9 cellular contexts compared by ENCODE assay signal in the genomic region with DNA sequence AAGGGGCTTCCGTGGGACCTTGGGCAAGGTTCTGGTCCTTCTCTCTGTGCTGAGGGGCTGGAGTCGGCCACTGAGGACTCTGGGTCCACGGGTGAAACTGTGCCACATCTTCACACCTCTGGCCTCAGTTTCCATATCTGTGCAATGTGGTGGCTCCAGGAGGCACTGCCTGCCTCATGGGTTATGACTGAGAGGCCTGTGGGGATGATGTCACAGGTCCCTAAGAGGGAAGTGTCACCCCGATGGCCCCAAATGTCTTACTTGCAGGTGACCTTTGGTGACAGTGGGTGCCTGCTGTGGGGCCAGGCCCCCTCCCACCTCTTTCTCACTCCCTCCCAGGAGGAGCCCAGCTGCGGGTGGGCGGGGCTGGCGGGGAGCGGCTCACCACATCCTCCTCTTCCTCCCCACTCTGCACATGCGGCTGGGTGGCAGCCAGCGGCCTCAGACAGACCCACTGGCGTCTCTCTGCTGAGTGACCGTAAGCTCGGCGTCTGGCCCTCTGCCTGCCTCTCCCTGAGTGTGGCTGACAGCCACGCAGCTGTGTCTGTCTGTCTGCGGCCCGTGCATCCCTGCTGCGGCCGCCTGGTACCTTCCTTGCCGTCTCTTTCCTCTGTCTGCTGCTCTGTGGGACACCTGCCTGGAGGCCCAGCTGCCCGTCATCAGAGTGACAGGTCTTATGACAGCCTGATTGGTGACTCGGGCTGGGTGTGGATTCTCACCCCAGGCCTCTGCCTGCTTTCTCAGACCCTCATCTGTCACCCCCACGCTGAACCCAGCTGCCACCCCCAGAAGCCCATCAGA. TPM values are rescaled to one million over a fixed set of nuclear protein-coding genes. Genes with fewer than 3 reads are reported as not detected.
A peak's percentile ranks its signal among the peaks of the same experiment; 100 is the strongest.
DNase-seq lines count a peak whose midpoint lies in the region; ATAC-seq and TF ChIP-seq lines count a peak whose summit lies in the region.
"Had no signal": no experiment of that assay in that cellular context is flagged by ENCODE, and none has a peak within 500 bp of the region (broad histone marks: within the 10 kb centered on the region; RNA-seq: fewer than 3 reads in every experiment).

A gene (plus strand): TSS at position 407 of the 801 bp plus-strand sequence. CDS start 27,898 bp downstream, outside the sequence.

- peak within 1 kb of the TSS; percentile 48; the same call in 1 of the 2 replicates for H3K9ac ChIP-seq in IMR-90 (ENCODE audit: low read depth, low read length)

- POLR2A ChIA-PET in IMR-90 (lab: Charles Lee; ENCODE audit: unreplicated experiment): no interaction called here

- peak within 1 kb of the TSS; percentile 29; the same call in 1 of the 2 replicates for H3K56ac ChIP-seq in IMR-90 (ENCODE audit: extremely low read depth, insufficient read depth, low read length)

- H3K79me2 ChIP-seq in DOHH2 (ENCODE audit: control insufficient read depth, low read length): peaks cover 41% of the 10 kb centered on the region

- intact Hi-C loops in IMR-90 (cut with micrococcal nuclease): no loop called here
- intact Hi-C loops in mucosa of descending colon (cut with DNase I, micrococcal nuclease): no loop called here

- no peaks in the 10 kb centered on the region for H3K9me2 ChIP-seq in DOHH2 (replicated peaks; ENCODE audit: control insufficient read depth, low read length)

- no peak for TF ChIP-seq POLR2A in IMR-90 (IDR thresholded peaks at IDR 0.05; ENCODE audit: low read depth, low read length)

- ATAC-seq in GM21423 (IDR thresholded peaks at IDR 0.05; ENCODE audit: unreplicated experiment): peak; percentile 51
- ATAC-seq in IMR-90 (ENCODE audit: low read depth): peak; percentile 82
- peak; percentile 86 for ATAC-seq in mucosa of descending colon

- H3K27ac ChIP-seq in DOHH2 (ENCODE audit: low read depth, low read length) (peak within 1 kb of the TSS; percentile 93), IMR-90 (ENCODE audit: insufficient read depth, low read length) (peak within 1 kb of the TSS; percentile 8)
- H3K27ac ChIP-seq: SK-N-MC had no signal

- H3K4me1 ChIP-seq in DOHH2 (ENCODE audit: control insufficient read depth, low read length): peaks cover 99% of the 10 kb centered on the region
- peaks cover 17% of the 10 kb centered on the region for H3K4me1 ChIP-seq in IMR-90 (ENCODE audit: control insufficient read depth, insufficient read depth, low read length)
- H3K4me1 ChIP-seq in mucosa of descending colon (ENCODE audit: low read depth): no peaks in the 10 kb centered on the region

- 0% methylated on average over 10 of the region's 23 CpGs; no CpG with 5 or more reads in 1 of the 2 experiments for WGBS in IMR-90 (ENCODE audit: extremely low coverage in 2 of 2, insufficient read length in 1 of 2), 2 experiments

- DNase-seq in IMR-90 (peak; percentile 61), T1000 (lab: John Stamatoyannopoulos, UW) (peak; percentile 30), astrocyte of the cerebellum (ENCODE audit: low read depth) (peak; percentile 62), mucosa of descending colon (peak; percentile 68 to 92 (median 72)), middle frontal gyrus (ENCODE audit: extremely low spot score, low spot score) (no peak)
- DNase-seq in stimulated activated naive CD4-positive, alpha-beta T cell treated with Interleukin-2 at 50 U/mL for 16 hours (lab: John Stamatoyannopoulos, UW): peak; percentile 80

- peak within 1 kb of the TSS; percentile 86 for H2BK120ac ChIP-seq in IMR-90 (ENCODE audit: low read depth, low read length)

- H3K4ac ChIP-seq in IMR-90 (ENCODE audit: low read depth, low read length): peak within 1 kb of the TSS; percentile 91

- H2AFZ ChIP-seq in IMR-90 (replicated peaks; ENCODE audit: low read length, poor library complexity): peak within 1 kb of the TSS; percentile 81

- peak within 1 kb of the TSS; percentile 71; the same call in 1 of the 2 replicates for H3K23ac ChIP-seq in IMR-90 (ENCODE audit: low read depth, low read length)

- no peak for TF ChIP-seq CTCF in DOHH2 (IDR thresholded peaks at IDR 0.05; ENCODE audit: low read depth, low read length, poor library complexity, severe bottlenecking)
- no peak for TF ChIP-seq CTCF in IMR-90 (conservative IDR thresholded peaks at IDR 0.05; ENCODE audit: low read depth, low read length)
- TF ChIP-seq CTCF in astrocyte of the cerebellum (IDR thresholded peaks at IDR 0.05; ENCODE audit: low read depth, low read length, missing control alignments): no peak
- no peak for TF ChIP-seq CTCF in mucosa of descending colon (IDR thresholded peaks at IDR 0.05)

- peak within 1 kb of the TSS; percentile 27; the same call in 1 of the 2 replicates for H4K5ac ChIP-seq in IMR-90 (ENCODE audit: low read depth, low read length)

- peak within 1 kb of the TSS; percentile 86 for H4K91ac ChIP-seq in IMR-90 (ENCODE audit: insufficient read depth, low read depth, low read length)

- peak within 1 kb of the TSS; percentile 74; the same call in 1 of the 3 replicates for H2BK15ac ChIP-seq in IMR-90 (ENCODE audit: low read depth, low read length)

- H4K8ac ChIP-seq in IMR-90 (ENCODE audit: low read depth in 2 of 2, low read length in 2 of 2): peak within 1 kb of the TSS; percentile 31 to 73; a peak in 3 of 4 replicates

- CTCF ChIA-PET in IMR-90 (lab: Yijun Ruan, JAX): no interaction called here

- H3K14ac ChIP-seq in IMR-90 (replicated peaks; ENCODE audit: low read depth, low read length): peak within 1 kb of the TSS; percentile 86

- H2BK20ac ChIP-seq in IMR-90 (ENCODE audit: low read depth, low read length): peak within 1 kb of the TSS; percentile 79

- H3K27me3 ChIP-seq in DOHH2 (ENCODE audit: control insufficient read depth, low read length): peaks cover 6% of the 10 kb centered on the region; the same call in 1 of the 2 replicates
- no peaks in the 10 kb centered on the region for H3K27me3 ChIP-seq in IMR-90 (ENCODE audit: control insufficient read depth, insufficient read depth, low read length)

- peak within 1 kb of the TSS; percentile 12 for H2BK5ac ChIP-seq in IMR-90 (ENCODE audit: low read depth, low read length, poor library complexity, severe bottlenecking)

- peak within 1 kb of the TSS; percentile 91 for H2AK5ac ChIP-seq in IMR-90 (ENCODE audit: low read depth, low read length)

- H3K9me3 ChIP-seq in DOHH2 (ENCODE audit: control insufficient read depth, insufficient read depth, low read length): peaks cover 2% of the 10 kb centered on the region
- H3K9me3 ChIP-seq in IMR-90 (ENCODE audit: control insufficient read depth, insufficient read depth, low read length): no peaks in the 10 kb centered on the region
- no peaks in the 10 kb centered on the region for H3K9me3 ChIP-seq in mucosa of descending colon

- H3F3A ChIP-seq in DOHH2 (ENCODE audit: control insufficient read depth, insufficient read depth): peaks cover 43% of the 10 kb centered on the region

- H3K4me3 ChIP-seq in DOHH2 (ENCODE audit: low read length): peak within 1 kb of the TSS; percentile 92
- no peak within 1 kb of the TSS for H3K4me3 ChIP-seq in IMR-90 (ENCODE audit: insufficient read depth, low read depth, low read length)
- H3K4me3 ChIP-seq in astrocyte of the cerebellum (ENCODE audit: low read depth, low read length): no peak within 1 kb of the TSS
- no peak within 1 kb of the TSS for H3K4me3 ChIP-seq in mucosa of descending colon
- H3K4me3 ChIP-seq: SK-N-MC had no signal

- H3K36me3 ChIP-seq in DOHH2 (ENCODE audit: control insufficient read depth, low read length): peaks cover 36% of the 10 kb centered on the region
- H3K36me3 ChIP-seq in IMR-90 (ENCODE audit: control insufficient read depth, insufficient read depth, low read length): no peaks in the 10 kb centered on the region
- no peaks in the 10 kb centered on the region for H3K36me3 ChIP-seq in mucosa of descending colon (ENCODE audit: low read depth)

- H3K9me1 ChIP-seq in IMR-90 (ENCODE audit: insufficient read depth, low read length): peaks cover 14% of the 10 kb centered on the region

- H4K20me1 ChIP-seq in DOHH2 (ENCODE audit: control insufficient read depth, insufficient read depth, low read depth, low read length) (no peaks in the 10 kb centered on the region), IMR-90 (ENCODE audit: insufficient read depth, low read length) (no peaks in the 10 kb centered on the region)

- H2AK9ac ChIP-seq in IMR-90 (replicated peaks; ENCODE audit: low read depth, low read length, poor library complexity): peak within 1 kb of the TSS; percentile 78

- dilution Hi-C loops in IMR-90 (cut with HindIII; ENCODE audit: low sequenced_read_pairs, unreplicated experiment): no loop called here

- peaks cover 6 to 15% of the 10 kb centered on the region in 2 experiments; a peak in 2 of 4 replicates for H3K79me1 ChIP-seq in IMR-90 (ENCODE audit: low read depth in 1 of 2, low read length in 2 of 2)

- H3K18ac ChIP-seq in IMR-90 (ENCODE audit: low read depth, low read length): peak within 1 kb of the TSS; percentile 53

- H3K4me2 ChIP-seq in DOHH2 (ENCODE audit: low read length): peak within 1 kb of the TSS; percentile 97
- H3K4me2 ChIP-seq in IMR-90 (ENCODE audit: low read depth, low read length): peak within 1 kb of the TSS; percentile 47

- no TSS peak for BruUV-seq in IMR-90 (replicated peaks; lab: Mats Ljungman, UMichigan)

- TF ChIP-seq RAD21 in IMR-90 (IDR thresholded peaks at IDR 0.05; ENCODE audit: low read length): no peak

- in situ Hi-C loops in IMR-90 (cut with MboI; ENCODE audit: low sequenced_read_pairs) (no loop called here), astrocyte of the cerebellum (cut with HindIII; ENCODE audit: low sequenced_read_pairs) (no loop called here)

TF ChIP-seq in IMR-90, 13 proteins besides CTCF, POLR2A, EP300 and RAD21 (continues in another document):
- TF ChIP-seq RCOR1 (IDR thresholded peaks at IDR 0.05; ENCODE audit: insufficient replicate concordance, low read length) (no peak), BHLHE40 (IDR thresholded peaks at IDR 0.05; ENCODE audit: low read depth, low read length) (peak; percentile 75), FOS (IDR thresholded peaks at IDR 0.05; ENCODE audit: low read depth, low read length) (peak; percentile 2; the same call in 1 of the 2 replicates), CHD1 (IDR thresholded peaks at IDR 0.05; ENCODE audit: low read depth, low read length) (no peak), MAZ (IDR thresholded peaks at IDR 0.05; ENCODE audit: borderline replicate concordance, low read depth, low read length) (peak; percentile 77)
- TF ChIP-seq, protein P1, sequence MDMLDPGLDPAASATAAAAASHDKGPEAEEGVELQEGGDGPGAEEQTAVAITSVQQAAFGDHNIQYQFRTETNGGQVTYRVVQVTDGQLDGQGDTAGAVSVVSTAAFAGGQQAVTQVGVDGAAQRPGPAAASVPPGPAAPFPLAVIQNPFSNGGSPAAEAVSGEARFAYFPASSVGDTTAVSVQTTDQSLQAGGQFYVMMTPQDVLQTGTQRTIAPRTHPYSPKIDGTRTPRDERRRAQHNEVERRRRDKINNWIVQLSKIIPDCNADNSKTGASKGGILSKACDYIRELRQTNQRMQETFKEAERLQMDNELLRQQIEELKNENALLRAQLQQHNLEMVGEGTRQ (IDR thresholded peaks at IDR 0.05; ENCODE audit: low read depth, low read length): no peak

RNA-seq across cellular contexts. Expression of the gene that starts here (rescaled TPM):
- 0.72 and 0.83 TPM in 2 replicates for total RNA-seq in IMR-90 (2012; rRNA removed)
- 0.83 and 0.97 TPM in 2 replicates for polyA plus RNA-seq in IMR-90 (2012; rRNA removed)
- 0.54 and 0.75 TPM in 2 replicates for polyA plus RNA-seq in IMR-90 (2012; cell fraction: cytosol; rRNA removed)
- polyA plus RNA-seq in IMR-90 (2012; cell fraction: nucleus; rRNA removed; ENCODE audit: low replicate concordance): 0.38 and 0.77 TPM in 2 replicates
- 1 to 10 TPM in 2 of 3 donors, under 1 TPM in 1; 0.47 to 1.4 (median 1.0) TPM for total RNA-seq in mucosa of descending colon

Comparison
In these comparisons a context has a peak if more than half of its experiments do, and no peak if none do; other contexts are left out.
1. Peak in DNase-seq, ATAC-seq, H3K27ac ChIP-seq, H3K9ac ChIP-seq and H3K4me2 ChIP-seq in IMR-90; RNA of the gene not detected or under 1 TPM.